Comparison of ENCODE assay signal across 26 cellular contexts in the genomic region with DNA sequence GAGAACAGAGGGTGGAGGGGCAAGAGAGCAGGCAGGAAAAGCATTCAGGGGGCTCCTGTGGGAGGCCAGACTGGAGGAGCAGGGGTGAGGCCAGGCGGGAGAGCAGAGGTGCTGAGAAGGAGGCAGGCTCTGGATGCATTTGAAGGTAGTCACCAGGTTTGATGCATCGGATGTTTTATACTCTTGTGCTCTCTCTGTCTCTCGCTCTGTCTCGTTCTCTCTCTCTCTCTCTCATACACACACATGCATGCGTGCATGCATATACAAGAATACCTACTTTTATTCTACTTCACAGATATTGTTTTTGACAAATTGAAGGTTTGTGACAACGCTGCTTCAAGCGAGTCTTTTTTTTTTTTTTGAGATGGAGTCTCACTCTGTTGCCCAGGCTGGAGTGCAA.
"Had no signal": no experiment of that assay in that cellular context is flagged by ENCODE, and none has a peak within 500 bp of the region (broad histone marks: within the 10 kb centered on the region; RNA-seq: fewer than 3 reads in every experiment).

No MANE protein-coding gene starts in this region.

- H3K4me3 ChIP-seq: MG63, SJSA1 had no signal

- H3K27me3 ChIP-seq: MG63, SJSA1 had no signal

- H3K9me3 ChIP-seq: MG63, SJSA1 had no signal

- H3K9me3 Mint-ChIP-seq: activated CD4-positive, alpha-beta memory T cell treated with anti-CD3 and anti-CD28 coated beads for 36 hours; activated T-cell treated with anti-CD3 and anti-CD28 coated beads, Interleukin-2, amount 50 U/mL, for 72 hours; IgD-negative memory B cell; T-helper 1 cell treated with Interleukin-12 subunit alpha and Interleukin-12 subunit beta and Interleukin-4 antibody, amounts not matched to agents 30 μg/mL and 1 μg/mL, for 36 hours had no signal

- ATAC-seq: activated T-cell treated with anti-CD3 and anti-CD28 coated beads, Interleukin-2, amount 50 U/mL, for 72 hours; PC-3; SK-N-SH treated with all-trans-retinoic acid at 6 μM for 48 hours; WTC11 had no signal

- H3K27ac Mint-ChIP-seq: activated CD4-positive, alpha-beta memory T cell treated with anti-CD3 and anti-CD28 coated beads for 36 hours; activated T-cell treated with anti-CD3 and anti-CD28 coated beads, Interleukin-2, amount 50 U/mL, for 72 hours; T-helper 1 cell treated with Interleukin-12 subunit alpha and Interleukin-12 subunit beta and Interleukin-4 antibody, amounts not matched to agents 30 μg/mL and 1 μg/mL, for 36 hours; WTC11 had no signal

- DNase-seq: activated CD4-positive, alpha-beta memory T cell treated with anti-CD3 and anti-CD28 coated beads for 36 hours; activated CD4-positive, alpha-beta T cell treated with anti-CD3 and anti-CD28 coated beads for 48 hours; activated CD4-positive, CD25-positive, alpha-beta regulatory T cell treated with anti-CD3 and anti-CD28 coated beads, Interleukin-2, amount 50 U/mL, for 72 hours; activated CD8-positive, alpha-beta memory T cell treated with anti-CD3 and anti-CD28 coated beads for 24 hours; activated naive CD4-positive, alpha-beta T cell; activated T-cell treated with anti-CD3 and anti-CD28 coated beads, Interleukin-2, amount 50 U/mL, for 72 hours; amygdala; cerebellar nuclear complex; MG63; MV-4-11; NCI-H1092 treated with DMSO at 0.1 percent for 48 hours; NCI-H1436; NCI-H1694 treated with DMSO at 0.1 percent for 48 hours; NCI-H2029 treated with DMSO at 0.1 percent for 48 hours; NCI-H510A treated with DMSO at 0.1 percent for 48 hours; NCI-H69; PC-3; SHP77; SW 1271 had no signal

- H3K4me1 Mint-ChIP-seq: WTC11 had no signal

- H3K36me3 Mint-ChIP-seq: activated CD4-positive, alpha-beta memory T cell treated with anti-CD3 and anti-CD28 coated beads for 36 hours; brain; IgD-negative memory B cell; WTC11 had no signal

- H3K27ac ChIP-seq: KMS-11, SJSA1 had no signal

- H3K27me3 Mint-ChIP-seq: activated CD4-positive, alpha-beta memory T cell treated with anti-CD3 and anti-CD28 coated beads for 36 hours; IgD-negative memory B cell had no signal

- H3K4me3 Mint-ChIP-seq: activated CD4-positive, alpha-beta memory T cell treated with anti-CD3 and anti-CD28 coated beads for 36 hours; brain; T-helper 1 cell treated with Interleukin-12 subunit alpha and Interleukin-12 subunit beta and Interleukin-4 antibody, amounts not matched to agents 30 μg/mL and 1 μg/mL, for 36 hours; WTC11 had no signal
